In the genomic region with DNA sequence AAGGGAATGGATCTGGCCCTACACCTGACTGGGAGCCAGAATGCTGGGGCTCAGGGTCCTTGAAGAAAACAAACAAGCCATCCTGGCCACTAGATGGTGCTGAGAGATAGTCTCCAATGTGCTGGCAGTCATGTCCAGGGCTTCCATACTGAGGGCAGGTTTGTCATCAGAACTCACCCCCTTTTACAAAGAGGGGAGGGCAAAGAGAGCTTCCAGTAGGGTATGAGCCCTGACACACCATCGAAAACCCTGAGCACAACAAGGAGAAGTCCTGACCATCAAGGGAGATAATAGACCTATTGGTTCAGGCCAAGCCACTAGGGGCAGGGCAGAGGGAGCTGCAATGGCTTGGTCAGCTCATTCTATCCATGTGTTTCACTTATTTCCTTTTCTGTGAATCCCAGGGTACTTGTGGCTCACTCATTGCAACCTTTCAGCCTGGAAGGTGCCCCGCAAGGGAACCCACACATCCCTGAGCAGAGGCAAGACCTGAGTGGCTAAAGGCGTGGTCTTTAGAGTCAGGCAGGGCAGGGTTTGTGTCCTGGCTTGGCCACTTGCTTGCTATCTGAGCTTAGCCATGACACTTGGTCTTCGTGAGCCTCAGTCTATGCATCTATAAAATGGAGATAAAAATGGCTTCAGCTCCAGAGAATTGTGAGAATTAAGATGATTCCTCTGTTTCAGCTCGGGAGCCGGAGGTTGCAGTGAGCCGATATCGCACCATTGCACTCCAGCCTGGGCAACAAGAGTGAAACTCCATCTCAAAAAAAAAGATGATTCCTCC, we compare ENCODE assay signal across 7 cellular contexts. TPM values are rescaled to one million over a fixed set of nuclear protein-coding genes. Genes with fewer than 3 reads are reported as not detected.
A peak's percentile ranks its signal among the peaks of the same experiment; 100 is the strongest.
DNase-seq lines count a peak whose midpoint lies in the region; TF ChIP-seq lines count a peak whose summit lies in the region.

No MANE protein-coding gene starts in this region.

- no peak overlapping the region for H3K9ac ChIP-seq in OCI-LY3 (ENCODE audit: low read length)

- no peaks in the 10 kb centered on the region for H3K36me3 ChIP-seq in OCI-LY3 (replicated peaks; ENCODE audit: low read depth, low read length)
- H3K36me3 ChIP-seq in ascending aorta = no peaks in the 10 kb centered on the region
- no peaks in the 10 kb centered on the region for H3K36me3 ChIP-seq in sigmoid colon

- peaks cover 77% of the 10 kb centered on the region for H3K27me3 ChIP-seq in OCI-LY3 (ENCODE audit: low read depth, low read length)
- H3K27me3 ChIP-seq in ascending aorta = no peaks in the 10 kb centered on the region
- peaks cover 0 to 16% (median 0%) of the 10 kb centered on the region in 3 donors for H3K27me3 ChIP-seq in sigmoid colon

- no peaks in the 10 kb centered on the region for H3K79me2 ChIP-seq in OCI-LY3 (ENCODE audit: low read length)

- H3K27ac ChIP-seq in OCI-LY3 (ENCODE audit: low read length) = no peak overlapping the region
- H3K27ac ChIP-seq in ascending aorta = no peak overlapping the region
- H3K27ac ChIP-seq in sigmoid colon = no peak overlapping the region

- no peak for TF ChIP-seq POLR2A in sigmoid colon (IDR thresholded peaks at IDR 0.05)

- in situ Hi-C loops in G401 (cut with HindIII; ENCODE audit: low sequenced_read_pairs) = no loop called here

- H2AFZ ChIP-seq in OCI-LY3 (ENCODE audit: low read depth, low read length) = 0 out of 2 replicates have a peak overlapping the region, but pooled peaks have one; percentile 67

- no peaks in the 10 kb centered on the region for H4K20me1 ChIP-seq in OCI-LY3 (ENCODE audit: insufficient read depth, low read length)

- peak; percentile 90 for DNase-seq in G401 (ENCODE audit: low spot score)
- peak; percentile 63 for DNase-seq in HT-29 (ENCODE audit: low spot score)
- no peak for DNase-seq in ascending aorta (ENCODE audit: low spot score in 2 of 2)
- peak; percentile 42 for DNase-seq in hepatic stellate cell (ENCODE audit: low spot score)
- DNase-seq in sigmoid colon = no peak
- DNase-seq in cortex of kidney (lab: John Stamatoyannopoulos, UW) = no peak

- H3K4me3 ChIP-seq in OCI-LY3 (ENCODE audit: low read length) (no peak overlapping the region), ascending aorta (no peak overlapping the region), sigmoid colon (no peak overlapping the region)

- no peaks in the 10 kb centered on the region for H3K9me3 ChIP-seq in OCI-LY3 (ENCODE audit: insufficient read depth, low read length)
- no peaks in the 10 kb centered on the region for H3K9me3 ChIP-seq in ascending aorta
- H3K9me3 ChIP-seq in sigmoid colon = no peaks in the 10 kb centered on the region

- 0 out of 2 replicates have a peak, but pooled peaks cover 4% of the 10 kb centered on the region for H3K4me1 ChIP-seq in OCI-LY3 (ENCODE audit: low read length)
- H3K4me1 ChIP-seq in ascending aorta = no peaks in the 10 kb centered on the region
- no peaks in the 10 kb centered on the region for H3K4me1 ChIP-seq in sigmoid colon

- WGBS in sigmoid colon, 2 donors = 77 to 82% methylated on average over 8 of the region's 8 CpGs

- intact Hi-C loops in ascending aorta (cut with DNase I) (no loop called here), sigmoid colon (cut with DNase I) (loop anchor here (2.0 kb wide), 1 partner anchor 44 kb away; no protein-coding TSS in a partner anchor)

- TF ChIP-seq CTCF in OCI-LY3 (IDR thresholded peaks at IDR 0.05; ENCODE audit: low read depth, low read length) (peak; percentile 97), ascending aorta (IDR thresholded peaks at IDR 0.05) (peak; percentile 25 to 53 (median 38)), sigmoid colon (IDR thresholded peaks at IDR 0.05) (peak in 3 of 4 experiments; percentile 33 to 76 (median 50))

- peak overlapping the region; percentile 50; the same call in 1 of the 2 replicates for H3K4me2 ChIP-seq in OCI-LY3 (ENCODE audit: low read length)

- no peak for TF ChIP-seq EP300 in sigmoid colon (IDR thresholded peaks at IDR 0.05)

RNA-seq across cellular contexts. Expression of a gene that starts 6.2 kb away (rescaled TPM):
- 4.8 and 8.6 TPM in 2 replicates for total RNA-seq in G401 (2014; rRNA removed; shearing (Covaris generic))
- 11.0 and 12.7 TPM in 2 replicates for total RNA-seq in HT-29 (2014; rRNA removed; shearing (Covaris generic))
- total RNA-seq in ascending aorta = 15.0 TPM
- total RNA-seq in sigmoid colon = 1 to 10 TPM; 2.0 to 8.0 (median 2.9) TPM
- 10 to 100 TPM; 10.8 to 25.3 (median 12.3) TPM for polyA plus RNA-seq in sigmoid colon

RNA-seq across cellular contexts. Expression of a gene that starts 38.3 kb away (rescaled TPM):
- total RNA-seq in G401 (2014; rRNA removed; shearing (Covaris generic)) = 0.18 and 0.41 TPM in 2 replicates
- total RNA-seq in HT-29 (2014; rRNA removed; shearing (Covaris generic)) = 0.08 and 0.15 TPM in 2 replicates
- total RNA-seq in ascending aorta (5.5 TPM), sigmoid colon (10 to 100 TPM in 1 of 4 donors, 1 to 10 TPM in 3; 5.6 to 16.4 (median 6.1) TPM)
- polyA plus RNA-seq in sigmoid colon = 1 to 10 TPM; 1.2 to 8.0 (median 4.4) TPM

Comparison
In these comparisons a context has a peak if more than half of its experiments do, and no peak if none do; other contexts are left out.
1. DNase-seq: peak in G401 (single experiment), HT-29 (single experiment) and hepatic stellate cell (single experiment); none in ascending aorta (0 of 2), sigmoid colon (single experiment) and cortex of kidney (single experiment).
2. CTCF ChIP-seq: peak in every context shown above with its lines; median percentile 97 in OCI-LY3; 50 in sigmoid colon; 38 in ascending aorta.